Comparison of ENCODE assay signal across 11 cellular contexts in the genomic region with DNA sequence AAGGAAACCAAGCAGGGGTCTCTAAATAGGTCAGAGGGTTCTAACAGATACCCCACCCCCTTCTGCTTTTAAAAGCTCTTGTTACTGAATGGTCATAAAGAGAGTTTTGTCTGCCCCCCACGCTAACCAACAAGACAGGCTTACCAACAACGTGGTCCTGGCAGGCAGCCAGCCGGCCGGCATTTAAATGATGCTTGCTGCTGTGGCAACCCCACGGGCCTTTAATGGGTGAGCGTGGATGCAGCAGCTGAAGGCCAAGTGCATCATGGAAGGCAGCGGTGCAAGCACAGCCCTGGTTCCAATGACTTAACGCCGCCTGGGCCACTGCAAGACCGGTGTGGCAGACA.
DNase-seq lines count a peak whose midpoint lies in the region; ATAC-seq and TF ChIP-seq lines count a peak whose summit lies in the region.
"Had no signal": no experiment of that assay in that cellular context is flagged by ENCODE, and none has a peak within 500 bp of the region (broad histone marks: within the 10 kb centered on the region; RNA-seq: fewer than 3 reads in every experiment).

No MANE protein-coding gene starts in this region.

- no peak overlapping the region for H3K4me3 ChIP-seq in astrocyte of the spinal cord (ENCODE audit: low read depth, low read length)
- H3K4me3 ChIP-seq: skin epidermis had no signal

- no peak for TF ChIP-seq CTCF in astrocyte of the spinal cord (IDR thresholded peaks at IDR 0.05; ENCODE audit: low read depth, low read length)

- ATAC-seq in GM21447 (IDR thresholded peaks at IDR 0.05; ENCODE audit: unreplicated experiment) (no peak), GM19324 (IDR thresholded peaks at IDR 0.05; ENCODE audit: low FRiP score, unreplicated experiment) (no peak), GM19351 (IDR thresholded peaks at IDR 0.05; ENCODE audit: unreplicated experiment) (no peak)

- DNase-seq in DMS79 treated with DMSO at 0.1 percent for 48 hours (lab: John Stamatoyannopoulos, UW): peak; percentile 74
- DNase-seq in NCI-H146 treated with DMSO at 0.1 percent for 48 hours (lab: John Stamatoyannopoulos, UW; ENCODE audit: unreplicated experiment): peak; percentile 61
- peak; percentile 51 for DNase-seq in astrocyte of the spinal cord (ENCODE audit: low read depth, low spot score)
- DNase-seq in nucleus accumbens (lab: John Stamatoyannopoulos, UW): peak in 51 of 56 donors; percentile 10 to 91 (median 51)
- DNase-seq in activated T-cell treated with anti-CD3 and anti-CD28 coated beads, Interleukin-2, amount 50 U/mL, for 1 hour: no peak
- DNase-seq: activated effector memory CD4-positive, alpha-beta T cell treated with anti-CD3 and anti-CD28 coated beads, Interleukin-2, amount 50 U/mL, for 16 hours; MM.1S had no signal

- in situ Hi-C loops in astrocyte of the spinal cord (cut with HindIII; ENCODE audit: low sequenced_read_pairs): no loop called here
